Comparison of ENCODE assay signal across 32 cellular contexts in the genomic region with DNA sequence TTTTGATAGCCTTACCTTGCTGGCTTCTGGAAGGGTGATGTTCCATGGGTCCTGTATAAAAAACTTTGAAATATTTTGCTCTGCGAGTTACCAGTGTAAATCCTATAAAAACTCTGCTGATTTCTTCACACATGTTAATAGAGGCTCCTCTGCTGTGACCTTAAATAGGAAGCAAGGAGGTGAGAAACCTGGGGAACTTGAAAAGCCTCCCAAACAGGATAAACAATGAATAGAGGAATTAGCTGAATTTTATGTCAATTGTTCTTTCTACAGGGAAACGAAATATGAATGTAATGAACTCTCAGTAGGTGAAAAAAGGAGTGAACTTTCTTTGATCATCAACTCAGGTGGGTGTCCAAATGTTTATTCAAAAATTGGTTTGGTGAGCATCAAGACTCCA. TPM values are rescaled to one million over a fixed set of nuclear protein-coding genes. Genes with fewer than 3 reads are reported as not detected.
"Had no signal": no experiment of that assay in that cellular context is flagged by ENCODE, and none has a peak within 500 bp of the region (broad histone marks: within the 10 kb centered on the region; RNA-seq: fewer than 3 reads in every experiment).

No MANE protein-coding gene starts in this region.

- H3K27me3 ChIP-seq: ascending aorta, breast epithelium, cardiac muscle cell, colonic mucosa, foreskin keratinocyte, gastrocnemius medialis, heart left ventricle had no signal

- ATAC-seq: activated naive CD4-positive, alpha-beta T cell treated with anti-CD3 and anti-CD28 coated beads, Interleukin-2, amount 50 U/mL, for 72 hours; activated T-cell treated with anti-CD3 and anti-CD28 coated beads, Interleukin-2, amount 50 U/mL, for 72 hours; foreskin keratinocyte; gastrocnemius medialis; heart left ventricle; WTC11 had no signal

- H3K36me3 ChIP-seq: ascending aorta, breast epithelium, cardiac muscle cell, colonic mucosa, gastrocnemius medialis, heart left ventricle had no signal

- H3K4me1 ChIP-seq: ascending aorta, breast epithelium, foreskin keratinocyte, gastrocnemius medialis had no signal

- H3K4me3 ChIP-seq: ascending aorta, breast epithelium, cardiac muscle cell, colonic mucosa, gastrocnemius medialis, heart left ventricle had no signal

- H3K27ac ChIP-seq: ascending aorta, breast epithelium, cardiac muscle cell, colonic mucosa, foreskin keratinocyte, gastrocnemius medialis, heart left ventricle, VCaP had no signal

- H3K9me3 ChIP-seq: ascending aorta, breast epithelium, colonic mucosa, gastrocnemius medialis, heart left ventricle had no signal

- DNase-seq: activated CD4-positive, alpha-beta memory T cell treated with anti-CD3 and anti-CD28 coated beads, Interleukin-2, amount 10 ng/mL, durations not matched to agents 7 days and 5 days; activated CD4-positive, alpha-beta T cell treated with anti-CD3 and anti-CD28 coated beads for 1 hour; activated CD4-positive, alpha-beta T cell treated with anti-CD3 and anti-CD28 coated beads for 4 hours; activated CD4-positive, alpha-beta T cell treated with anti-CD3 and anti-CD28 coated beads, Interleukin-2, amount 10 ng/mL, durations not matched to agents 7 days and 5 days; activated CD4-positive, alpha-beta T cell treated with anti-CD3 and anti-CD28 coated beads, Interleukin-2, amount 50 U/mL, for 4 hours; activated CD8-positive, alpha-beta memory T cell treated with anti-CD3 and anti-CD28 coated beads, Interleukin-2, amount 50 U/mL, for 48 hours; activated gamma-delta T cell; activated naive CD4-positive, alpha-beta T cell; activated naive CD4-positive, alpha-beta T cell treated with anti-CD3 and anti-CD28 coated beads, Interleukin-2, amount 10 ng/mL, durations not matched to agents 7 days and 5 days; activated naive CD8-positive, alpha-beta T cell treated with anti-CD3 and anti-CD28 coated beads, Interleukin-2, amount 10 ng/mL, durations not matched to agents 7 days and 5 days; activated T-cell treated with anti-CD3 and anti-CD28 coated beads for 4 hours; activated T-cell treated with anti-CD3 and anti-CD28 coated beads, Interleukin-2, amount 50 U/mL, for 24 hours; activated T-cell treated with anti-CD3 and anti-CD28 coated beads, Interleukin-2, amount 50 U/mL, for 72 hours; central memory CD4-positive, alpha-beta T cell; cerebellar nuclear complex; colonic mucosa; effector CD8-positive, alpha-beta T cell; foreskin keratinocyte; gastrocnemius medialis; glutamatergic neuron; heart left ventricle; T-helper 2 cell had no signal

RNA-seq across cellular contexts. Expression of a gene that starts 10.8 kb away (rescaled TPM):
- total RNA-seq: activated naive CD8-positive, alpha-beta T cell treated with anti-CD3 and anti-CD28 coated beads, Interleukin-2, amount 10 ng/mL, durations not matched to agents 7 days and 5 days; ascending aorta; cardiac muscle cell; endothelial cell of umbilical vein; WTC11 had no signal

RNA-seq across cellular contexts. Expression of a gene that starts 57.2 kb away (rescaled TPM):
- total RNA-seq: activated CD4-positive, alpha-beta memory T cell treated with anti-CD3 and anti-CD28 coated beads, Interleukin-2, amount 10 ng/mL, durations not matched to agents 7 days and 5 days; activated CD4-positive, alpha-beta T cell treated with anti-CD3 and anti-CD28 coated beads, Interleukin-2, amount 10 ng/mL, durations not matched to agents 7 days and 5 days; activated naive CD4-positive, alpha-beta T cell treated with anti-CD3 and anti-CD28 coated beads, Interleukin-2, amount 50 U/mL, for 72 hours; activated naive CD8-positive, alpha-beta T cell treated with anti-CD3 and anti-CD28 coated beads, Interleukin-2, amount 10 ng/mL, durations not matched to agents 7 days and 5 days; activated T-cell treated with anti-CD3 and anti-CD28 coated beads, Interleukin-2, amount 50 U/mL, for 72 hours; ascending aorta; breast epithelium; cardiac muscle cell; colonic mucosa; dermis microvascular lymphatic vessel endothelial cell; endothelial cell of umbilical vein; epithelial cell of proximal tubule; foreskin keratinocyte; gastrocnemius medialis; heart left ventricle; T-helper 1 cell treated with Interleukin-12 subunit alpha and Interleukin-12 subunit beta and Interleukin-4 antibody, amounts not matched to agents 30 ng/mL and 1 ng/mL, for 36 hours; WTC11 had no signal
- polyA plus RNA-seq: cardiac muscle cell, endothelial cell of umbilical vein, foreskin keratinocyte, heart left ventricle had no signal
